ENCODE assay signal across 27 cellular contexts in the genomic region with DNA sequence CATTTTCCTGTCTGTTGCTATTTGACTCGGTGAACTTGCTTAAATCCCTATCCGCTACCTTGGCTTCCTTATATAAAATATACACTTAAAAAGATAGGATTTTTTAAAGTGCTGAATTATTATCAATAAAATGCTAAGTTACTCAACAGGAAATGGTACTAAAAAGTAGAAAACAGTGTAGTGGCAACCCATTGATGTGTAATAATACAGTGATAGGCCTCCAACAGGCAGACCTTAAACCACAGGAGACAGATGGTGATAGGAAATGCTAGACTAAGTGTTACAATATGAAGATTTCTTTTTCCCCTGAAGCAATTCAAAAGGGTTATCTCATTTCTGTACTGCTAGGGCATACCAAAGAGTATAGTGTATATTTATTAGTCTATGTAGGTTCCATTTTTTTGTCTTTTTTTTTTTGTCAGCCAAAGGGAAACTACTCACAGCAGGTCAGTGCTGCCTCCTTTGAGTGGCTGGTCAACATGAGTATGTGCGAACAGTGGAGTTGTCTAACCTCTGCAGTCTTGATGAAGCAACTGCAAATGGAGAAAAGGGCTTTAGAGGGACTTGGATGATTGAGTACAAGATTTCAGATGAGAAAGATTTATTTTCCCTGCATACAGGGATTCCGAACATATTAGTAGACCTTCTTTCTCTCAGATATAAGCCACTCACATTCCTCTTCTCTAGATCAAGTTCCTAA.
DNase-seq lines count a peak whose midpoint lies in the region; TF ChIP-seq lines count a peak whose summit lies in the region.
"Had no signal": no experiment of that assay in that cellular context is flagged by ENCODE, and none has a peak within 500 bp of the region (broad histone marks: within the 10 kb centered on the region; RNA-seq: fewer than 3 reads in every experiment).

No MANE protein-coding gene starts in this region.

- H3T11ph ChIP-seq in H9 (ENCODE audit: low read length) = no peak overlapping the region

- no peaks in the 10 kb centered on the region for H3K9me3 ChIP-seq in H9 (ENCODE audit: control insufficient read depth, low read depth, low read length)
- H3K9me3 ChIP-seq: breast epithelium, Caco-2, gastroesophageal sphincter, HAP-1, thyroid gland had no signal

- H3K56ac ChIP-seq in H9 (ENCODE audit: insufficient read length, low read depth, low read length) = no peak overlapping the region

- H4K8ac ChIP-seq in H9 (replicated peaks; ENCODE audit: insufficient read length, low read depth, low read length) = no peak overlapping the region

- WGBS in H9 (ENCODE audit: extremely low coverage, insufficient read length, low lambda C conversion rate) = no CpG with 5 or more reads among the region's 4 CpGs

- no peak overlapping the region for H3K18ac ChIP-seq in H9 (ENCODE audit: insufficient read length, low read depth, low read length)

- H4K20me1 ChIP-seq in H9 (ENCODE audit: control insufficient read depth, insufficient read depth, insufficient read length) = no peaks in the 10 kb centered on the region

- DNase-seq in AG09309 (ENCODE audit: low read depth) (no peak), H9 (no peak), NCI-H69 (lab: John Stamatoyannopoulos, UW) (peak; percentile 36), fibroblast of peridontal ligament (ENCODE audit: extremely low read depth) (peak; percentile 13), iPS-NIHi11 (ENCODE audit: low spot score) (no peak), GM19240 (ENCODE audit: insufficient read length, low spot score) (no peak), AML-193 (lab: John Stamatoyannopoulos, UW) (no peak)
- DNase-seq: activated CD4-positive, alpha-beta T cell treated with anti-CD3 and anti-CD28 coated beads, Interleukin-2, amount 10 ng/mL, durations not matched to agents 24 days and 14 days; activated effector memory CD4-positive, alpha-beta T cell treated with Interleukin-2 at 50 U/mL for 16 hours; anterior cingulate cortex; Caco-2; left cardiac atrium; natural killer cell; NCI-H1092; NCI-H187 treated with DMSO at 0.1 percent for 48 hours; NCI-H774; nucleus accumbens; stimulated activated CD4-positive, alpha-beta T cell treated with anti-CD3 and anti-CD28 coated beads, Interleukin-4, amount 100 ng/mL, for 24 hours; T-helper 9 cell; thyroid gland had no signal

- H2BK5ac ChIP-seq in H9 (ENCODE audit: insufficient read length, low read length) = no peak overlapping the region

- no peak overlapping the region for H2BK12ac ChIP-seq in H9 (ENCODE audit: insufficient read length, low read depth, low read length)

- H2AK5ac ChIP-seq in H9 (ENCODE audit: insufficient read length, low read length) = no peak overlapping the region

- no peaks in the 10 kb centered on the region for H3K36me3 Mint-ChIP-seq in H9 (ENCODE audit: insufficient read depth in 1 of 3, low read depth in 3 of 3)
- H3K36me3 Mint-ChIP-seq: activated naive CD8-positive, alpha-beta T cell; CD14-positive monocyte; IgD-negative memory B cell; natural killer cell had no signal

- no peak overlapping the region for H3K23ac ChIP-seq in H9 (ENCODE audit: insufficient read length, low read depth, low read length)

- H3K9me3 Mint-ChIP-seq in H9 = no peaks in the 10 kb centered on the region
- H3K9me3 Mint-ChIP-seq: activated CD4-positive, alpha-beta T cell treated with anti-CD3 and anti-CD28 coated beads, Interleukin-2, amount 10 ng/mL, durations not matched to agents 24 days and 14 days; CD14-positive monocyte had no signal

- peak overlapping the region in 1 of 3 experiments; percentile 69; a peak in 2 of 7 replicates for H3K27ac Mint-ChIP-seq in H9
- H3K27ac Mint-ChIP-seq: activated CD4-positive, alpha-beta T cell treated with anti-CD3 and anti-CD28 coated beads, Interleukin-2, amount 10 ng/mL, durations not matched to agents 24 days and 14 days; activated naive CD8-positive, alpha-beta T cell; CD14-positive monocyte; IgD-negative memory B cell; natural killer cell had no signal

- no peak overlapping the region for H3K14ac ChIP-seq in H9 (ENCODE audit: insufficient read depth, low read length)

- no peaks in the 10 kb centered on the region for H3K4me1 ChIP-seq in H9 (ENCODE audit: insufficient read depth, low read length)
- H3K4me1 ChIP-seq: breast epithelium, gastroesophageal sphincter, thyroid gland had no signal

- no peaks in the 10 kb centered on the region for H3K27me3 Mint-ChIP-seq in H9 (ENCODE audit: low read depth)
- H3K27me3 Mint-ChIP-seq: activated CD4-positive, alpha-beta T cell treated with anti-CD3 and anti-CD28 coated beads, Interleukin-2, amount 10 ng/mL, durations not matched to agents 24 days and 14 days; activated naive CD8-positive, alpha-beta T cell; IgD-negative memory B cell had no signal

- no peak overlapping the region for H3K4me3 ChIP-seq in AG09309 (ENCODE audit: control insufficient read depth, low read depth, low read length)
- H3K4me3 ChIP-seq: breast epithelium, gastroesophageal sphincter, HAP-1, lung, thyroid gland had no signal

- H3K4me1 Mint-ChIP-seq in H9 = peaks cover 16 to 18% of the 10 kb centered on the region in 2 experiments
- H3K4me1 Mint-ChIP-seq: activated CD4-positive, alpha-beta T cell treated with anti-CD3 and anti-CD28 coated beads, Interleukin-2, amount 10 ng/mL, durations not matched to agents 24 days and 14 days; CD14-positive monocyte; IgD-negative memory B cell; natural killer cell had no signal

- H3K79me1 ChIP-seq in H9 (ENCODE audit: insufficient read depth, low read depth, low read length, poor library complexity, severe bottlenecking) = no peaks in the 10 kb centered on the region

- H3K23me2 ChIP-seq in H9 (ENCODE audit: insufficient read length, low read depth, low read length, poor library complexity, severe bottlenecking) = no peaks in the 10 kb centered on the region

- no peak overlapping the region for H4K91ac ChIP-seq in H9 (ENCODE audit: insufficient read length, low read depth, low read length)

- no peak overlapping the region for H2BK15ac ChIP-seq in H9 (ENCODE audit: low read depth, low read length)

- no peak overlapping the region for H2BK20ac ChIP-seq in H9 (ENCODE audit: low read depth, low read length, poor library complexity, severe bottlenecking)

- H3K79me2 ChIP-seq in H9 (ENCODE audit: insufficient read depth, low read length) = no peaks in the 10 kb centered on the region

- H3K27me3 ChIP-seq in H9 (ENCODE audit: insufficient read depth, low read length) = no peaks in the 10 kb centered on the region
- H3K27me3 ChIP-seq: breast epithelium, gastroesophageal sphincter, thyroid gland had no signal

- no peak overlapping the region for H4K5ac ChIP-seq in H9 (ENCODE audit: insufficient read length, low read depth, low read length)

- no peak overlapping the region for H3K4me3 Mint-ChIP-seq in H9
- H3K4me3 Mint-ChIP-seq: activated CD4-positive, alpha-beta T cell treated with anti-CD3 and anti-CD28 coated beads, Interleukin-2, amount 10 ng/mL, durations not matched to agents 24 days and 14 days; activated naive CD8-positive, alpha-beta T cell; CD14-positive monocyte; IgD-negative memory B cell; natural killer cell had no signal

- no peak overlapping the region for H2AFZ ChIP-seq in H9 (ENCODE audit: low read length)

- H3K9ac ChIP-seq in H9 (ENCODE audit: extremely low read depth, insufficient read length, low read length) = no peak overlapping the region

- H3K27ac ChIP-seq in H9 (ENCODE audit: insufficient read length, low read depth, low read length) = no peak overlapping the region
- H3K27ac ChIP-seq: breast epithelium, gastroesophageal sphincter, thyroid gland had no signal

- no peak overlapping the region for H2BK120ac ChIP-seq in H9 (ENCODE audit: low read depth, low read length, poor library complexity, severe bottlenecking)

- no peak overlapping the region for H3K4me2 ChIP-seq in H9 (ENCODE audit: insufficient read depth, insufficient read length, low read length)

- no peak overlapping the region for H3K4ac ChIP-seq in H9 (ENCODE audit: low read depth, low read length)

- TF ChIP-seq CTCF in AG09309 (IDR thresholded peaks at IDR 0.05; ENCODE audit: control insufficient read depth, insufficient read depth, low read depth, low read length, missing control alignments) = peak; percentile 5
- TF ChIP-seq CTCF in H9 (conservative IDR thresholded peaks at IDR 0.05) = peak; percentile 28; the same call in 2 of the 3 replicates

Comparison
In these comparisons a context has a peak if more than half of its experiments do, and no peak if none do; other contexts are left out.
1. DNase-seq: peak in NCI-H69 (single experiment) and fibroblast of peridontal ligament (single experiment); none in AG09309 (single experiment), H9 (single experiment), iPS-NIHi11 (single experiment), GM19240 (single experiment) and AML-193 (0 of 2).